10 cellular contexts compared by ENCODE assay signal in the genomic region with DNA sequence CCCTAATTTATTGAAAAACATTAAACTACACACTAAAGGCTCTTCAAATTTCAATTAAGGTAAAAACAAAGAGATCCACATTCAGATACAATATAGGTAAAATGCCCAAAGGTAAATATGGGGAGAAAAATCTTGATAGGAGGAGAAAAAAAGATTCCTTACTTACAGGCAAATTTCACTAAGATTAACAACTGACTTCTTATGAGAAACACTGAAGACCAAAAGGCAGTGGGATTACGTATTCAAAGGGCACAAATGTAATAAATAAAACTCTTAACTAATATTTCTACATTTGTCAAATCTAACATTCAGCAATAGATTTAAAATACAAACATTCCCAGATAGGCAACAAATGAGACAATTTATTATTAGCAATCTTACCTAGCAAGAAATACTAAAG.
"Had no signal": no experiment of that assay in that cellular context is flagged by ENCODE, and none has a peak within 500 bp of the region (broad histone marks: within the 10 kb centered on the region; RNA-seq: fewer than 3 reads in every experiment).

No MANE protein-coding gene starts in this region.

- H3K36me3 Mint-ChIP-seq: IgD-negative memory B cell had no signal

- H3K27ac ChIP-seq: GM23248, KMS-11 had no signal

- H2AFZ ChIP-seq: GM23248 had no signal

- H3K27ac Mint-ChIP-seq: H9, IgD-negative memory B cell had no signal

- FAIRE-seq: H54, HTR-8/SVneo had no signal

- H3K4me3 Mint-ChIP-seq: H9, IgD-negative memory B cell had no signal

- H3K4me1 Mint-ChIP-seq: H9, IgD-negative memory B cell had no signal

- H3K4me3 ChIP-seq: GM23248 had no signal

- DNase-seq: GM23248, GOT3, H9, HCEC 1CT, Karpas-422, KBM-7 had no signal

- H3K27me3 Mint-ChIP-seq: IgD-negative memory B cell had no signal

- H3K4me2 ChIP-seq: KMS-11 had no signal

- H3K9ac ChIP-seq: GM23248, KMS-11 had no signal
